In the genomic region with DNA sequence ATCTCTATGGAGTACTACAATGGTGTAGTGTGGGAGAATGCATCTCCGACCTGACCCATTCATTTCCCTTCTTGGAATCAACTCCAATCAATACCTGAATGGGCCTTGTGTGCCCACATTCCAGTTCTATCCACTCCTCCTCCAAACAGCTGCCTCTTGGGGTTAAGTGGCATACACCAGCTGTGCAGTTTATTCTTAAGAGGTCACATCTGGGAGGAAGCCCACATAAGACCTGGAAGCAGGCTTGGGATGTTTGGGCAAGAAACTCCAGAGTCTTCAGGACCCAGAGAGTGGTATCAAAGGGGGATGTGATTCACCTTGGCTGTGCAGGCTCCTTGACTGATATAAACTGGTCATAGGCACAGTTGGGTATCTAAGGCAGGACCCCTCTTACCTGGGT, we compare ENCODE assay signal across 14 cellular contexts. TPM values are rescaled to one million over a fixed set of nuclear protein-coding genes. Genes with fewer than 3 reads are reported as not detected.
"Had no signal": no experiment of that assay in that cellular context is flagged by ENCODE, and none has a peak within 500 bp of the region (broad histone marks: within the 10 kb centered on the region; RNA-seq: fewer than 3 reads in every experiment).

No MANE protein-coding gene starts in this region.

- H3K27ac ChIP-seq: spleen, suprapubic skin, upper lobe of left lung had no signal

- H3K9me3 ChIP-seq: spleen, suprapubic skin, upper lobe of left lung had no signal

- H3K27ac Mint-ChIP-seq: activated CD4-positive, alpha-beta memory T cell treated with anti-CD3 and anti-CD28 coated beads for 36 hours; activated T-cell treated with anti-CD3 and anti-CD28 coated beads, Interleukin-2, amount 50 U/mL, for 72 hours had no signal

- H3K9me3 Mint-ChIP-seq: activated CD4-positive, alpha-beta memory T cell treated with anti-CD3 and anti-CD28 coated beads for 36 hours; activated T-cell treated with anti-CD3 and anti-CD28 coated beads, Interleukin-2, amount 50 U/mL, for 72 hours; naive thymus-derived CD4-positive, alpha-beta T cell had no signal

- H3K27me3 ChIP-seq: suprapubic skin, upper lobe of left lung had no signal

- H3K27me3 Mint-ChIP-seq: activated CD4-positive, alpha-beta memory T cell treated with anti-CD3 and anti-CD28 coated beads for 36 hours had no signal

- H3K36me3 Mint-ChIP-seq: activated CD4-positive, alpha-beta memory T cell treated with anti-CD3 and anti-CD28 coated beads for 36 hours; naive thymus-derived CD4-positive, alpha-beta T cell had no signal

- H3K36me3 ChIP-seq: spleen, suprapubic skin, upper lobe of left lung had no signal

- ATAC-seq: activated T-cell treated with anti-CD3 and anti-CD28 coated beads, Interleukin-2, amount 50 U/mL, for 72 hours; naive thymus-derived CD4-positive, alpha-beta T cell had no signal

- H3K4me3 Mint-ChIP-seq: activated CD4-positive, alpha-beta memory T cell treated with anti-CD3 and anti-CD28 coated beads for 36 hours; activated T-cell treated with anti-CD3 and anti-CD28 coated beads, Interleukin-2, amount 50 U/mL, for 72 hours; naive thymus-derived CD4-positive, alpha-beta T cell had no signal

- H3K4me3 ChIP-seq: spleen, suprapubic skin, upper lobe of left lung had no signal

- DNase-seq: activated CD4-positive, alpha-beta memory T cell treated with anti-CD3 and anti-CD28 coated beads for 36 hours; activated T-cell treated with anti-CD3 and anti-CD28 coated beads, Interleukin-2, amount 50 U/mL, for 72 hours; central memory CD4-positive, alpha-beta T cell; cortex of kidney; effector memory CD4-positive, alpha-beta T cell; naive thymus-derived CD4-positive, alpha-beta T cell; right cardiac atrium; spleen; stimulated activated CD4-positive, alpha-beta T cell treated with anti-CD3 and anti-CD28 coated beads, Interleukin-1b, Interleukin-23, amount 100 ng/mL, for 48 hours; stimulated activated naive CD4-positive, alpha-beta T cell treated with Interleukin-2 at 50 U/mL for 16 hours; T1000; upper lobe of left lung had no signal

RNA-seq across cellular contexts. Expression of a gene that starts 46.0 kb away (rescaled TPM):
- total RNA-seq: activated CD4-positive, alpha-beta memory T cell treated with anti-CD3 and anti-CD28 coated beads for 36 hours; activated T-cell treated with anti-CD3 and anti-CD28 coated beads, Interleukin-2, amount 50 U/mL, for 72 hours; naive thymus-derived CD4-positive, alpha-beta T cell; posterior vena cava; right cardiac atrium; spleen; upper lobe of left lung had no signal
- polyA plus RNA-seq: naive thymus-derived CD4-positive, alpha-beta T cell; right cardiac atrium; spleen had no signal
